ENCODE assay signal across 1 cellular context in the genomic region with DNA sequence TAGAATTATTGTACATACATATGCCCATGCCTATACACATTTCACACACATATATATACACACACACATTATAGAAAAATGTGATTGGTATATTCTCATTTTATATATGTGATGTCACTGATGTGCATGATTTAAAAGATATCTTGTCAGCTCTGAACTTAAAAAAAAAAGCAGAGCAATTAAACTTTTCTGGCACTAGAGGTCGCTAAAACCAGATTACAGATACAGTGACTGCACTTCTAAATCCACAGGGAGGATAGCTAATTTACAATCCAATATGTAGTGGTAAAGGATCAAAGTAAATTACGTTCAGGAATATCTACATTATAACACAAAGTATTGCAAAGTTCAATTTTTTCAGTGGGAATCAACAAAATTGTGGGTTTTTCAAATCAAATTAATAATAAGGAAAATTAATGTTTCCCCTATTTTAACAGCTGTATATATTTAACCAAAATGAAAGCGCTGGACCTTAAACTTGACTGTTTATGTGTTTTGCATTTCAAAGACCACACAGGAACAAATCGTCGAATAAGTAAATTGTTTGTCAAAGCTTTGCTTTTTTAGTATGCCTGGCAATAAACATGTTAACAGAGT.
TF ChIP-seq lines count a peak whose summit lies in the region.

No MANE protein-coding gene starts in this region.

TF ChIP-seq in HEK293, 187 proteins besides CTCF, POLR2A, EP300 and RAD21 (continued from another document):
- TF ChIP-seq, protein P1, sequence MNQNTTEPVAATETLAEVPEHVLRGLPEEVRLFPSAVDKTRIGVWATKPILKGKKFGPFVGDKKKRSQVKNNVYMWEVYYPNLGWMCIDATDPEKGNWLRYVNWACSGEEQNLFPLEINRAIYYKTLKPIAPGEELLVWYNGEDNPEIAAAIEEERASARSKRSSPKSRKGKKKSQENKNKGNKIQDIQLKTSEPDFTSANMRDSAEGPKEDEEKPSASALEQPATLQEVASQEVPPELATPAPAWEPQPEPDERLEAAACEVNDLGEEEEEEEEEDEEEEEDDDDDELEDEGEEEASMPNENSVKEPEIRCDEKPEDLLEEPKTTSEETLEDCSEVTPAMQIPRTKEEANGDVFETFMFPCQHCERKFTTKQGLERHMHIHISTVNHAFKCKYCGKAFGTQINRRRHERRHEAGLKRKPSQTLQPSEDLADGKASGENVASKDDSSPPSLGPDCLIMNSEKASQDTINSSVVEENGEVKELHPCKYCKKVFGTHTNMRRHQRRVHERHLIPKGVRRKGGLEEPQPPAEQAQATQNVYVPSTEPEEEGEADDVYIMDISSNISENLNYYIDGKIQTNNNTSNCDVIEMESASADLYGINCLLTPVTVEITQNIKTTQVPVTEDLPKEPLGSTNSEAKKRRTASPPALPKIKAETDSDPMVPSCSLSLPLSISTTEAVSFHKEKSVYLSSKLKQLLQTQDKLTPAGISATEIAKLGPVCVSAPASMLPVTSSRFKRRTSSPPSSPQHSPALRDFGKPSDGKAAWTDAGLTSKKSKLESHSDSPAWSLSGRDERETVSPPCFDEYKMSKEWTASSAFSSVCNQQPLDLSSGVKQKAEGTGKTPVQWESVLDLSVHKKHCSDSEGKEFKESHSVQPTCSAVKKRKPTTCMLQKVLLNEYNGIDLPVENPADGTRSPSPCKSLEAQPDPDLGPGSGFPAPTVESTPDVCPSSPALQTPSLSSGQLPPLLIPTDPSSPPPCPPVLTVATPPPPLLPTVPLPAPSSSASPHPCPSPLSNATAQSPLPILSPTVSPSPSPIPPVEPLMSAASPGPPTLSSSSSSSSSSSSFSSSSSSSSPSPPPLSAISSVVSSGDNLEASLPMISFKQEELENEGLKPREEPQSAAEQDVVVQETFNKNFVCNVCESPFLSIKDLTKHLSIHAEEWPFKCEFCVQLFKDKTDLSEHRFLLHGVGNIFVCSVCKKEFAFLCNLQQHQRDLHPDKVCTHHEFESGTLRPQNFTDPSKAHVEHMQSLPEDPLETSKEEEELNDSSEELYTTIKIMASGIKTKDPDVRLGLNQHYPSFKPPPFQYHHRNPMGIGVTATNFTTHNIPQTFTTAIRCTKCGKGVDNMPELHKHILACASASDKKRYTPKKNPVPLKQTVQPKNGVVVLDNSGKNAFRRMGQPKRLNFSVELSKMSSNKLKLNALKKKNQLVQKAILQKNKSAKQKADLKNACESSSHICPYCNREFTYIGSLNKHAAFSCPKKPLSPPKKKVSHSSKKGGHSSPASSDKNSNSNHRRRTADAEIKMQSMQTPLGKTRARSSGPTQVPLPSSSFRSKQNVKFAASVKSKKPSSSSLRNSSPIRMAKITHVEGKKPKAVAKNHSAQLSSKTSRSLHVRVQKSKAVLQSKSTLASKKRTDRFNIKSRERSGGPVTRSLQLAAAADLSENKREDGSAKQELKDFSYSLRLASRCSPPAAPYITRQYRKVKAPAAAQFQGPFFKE (tag by site-specific recombination; IDR thresholded peaks at IDR 0.05; ENCODE audit: borderline replicate concordance), result no peak
- TF ChIP-seq ZNF596 (tag by site-specific recombination; IDR thresholded peaks at IDR 0.05) (no peak), ZNF654 (tag by site-specific recombination; IDR thresholded peaks at IDR 0.05; ENCODE audit: low read depth) (peak; percentile 30), ZNF175 (tag by site-specific recombination; IDR thresholded peaks at IDR 0.05) (no peak)
- TF ChIP-seq, protein P2, sequence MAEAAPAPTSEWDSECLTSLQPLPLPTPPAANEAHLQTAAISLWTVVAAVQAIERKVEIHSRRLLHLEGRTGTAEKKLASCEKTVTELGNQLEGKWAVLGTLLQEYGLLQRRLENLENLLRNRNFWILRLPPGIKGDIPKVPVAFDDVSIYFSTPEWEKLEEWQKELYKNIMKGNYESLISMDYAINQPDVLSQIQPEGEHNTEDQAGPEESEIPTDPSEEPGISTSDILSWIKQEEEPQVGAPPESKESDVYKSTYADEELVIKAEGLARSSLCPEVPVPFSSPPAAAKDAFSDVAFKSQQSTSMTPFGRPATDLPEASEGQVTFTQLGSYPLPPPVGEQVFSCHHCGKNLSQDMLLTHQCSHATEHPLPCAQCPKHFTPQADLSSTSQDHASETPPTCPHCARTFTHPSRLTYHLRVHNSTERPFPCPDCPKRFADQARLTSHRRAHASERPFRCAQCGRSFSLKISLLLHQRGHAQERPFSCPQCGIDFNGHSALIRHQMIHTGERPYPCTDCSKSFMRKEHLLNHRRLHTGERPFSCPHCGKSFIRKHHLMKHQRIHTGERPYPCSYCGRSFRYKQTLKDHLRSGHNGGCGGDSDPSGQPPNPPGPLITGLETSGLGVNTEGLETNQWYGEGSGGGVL (tag by site-specific recombination; IDR thresholded peaks at IDR 0.05), result no peak
